ENCODE assay signal across 1 cellular context in the genomic region with DNA sequence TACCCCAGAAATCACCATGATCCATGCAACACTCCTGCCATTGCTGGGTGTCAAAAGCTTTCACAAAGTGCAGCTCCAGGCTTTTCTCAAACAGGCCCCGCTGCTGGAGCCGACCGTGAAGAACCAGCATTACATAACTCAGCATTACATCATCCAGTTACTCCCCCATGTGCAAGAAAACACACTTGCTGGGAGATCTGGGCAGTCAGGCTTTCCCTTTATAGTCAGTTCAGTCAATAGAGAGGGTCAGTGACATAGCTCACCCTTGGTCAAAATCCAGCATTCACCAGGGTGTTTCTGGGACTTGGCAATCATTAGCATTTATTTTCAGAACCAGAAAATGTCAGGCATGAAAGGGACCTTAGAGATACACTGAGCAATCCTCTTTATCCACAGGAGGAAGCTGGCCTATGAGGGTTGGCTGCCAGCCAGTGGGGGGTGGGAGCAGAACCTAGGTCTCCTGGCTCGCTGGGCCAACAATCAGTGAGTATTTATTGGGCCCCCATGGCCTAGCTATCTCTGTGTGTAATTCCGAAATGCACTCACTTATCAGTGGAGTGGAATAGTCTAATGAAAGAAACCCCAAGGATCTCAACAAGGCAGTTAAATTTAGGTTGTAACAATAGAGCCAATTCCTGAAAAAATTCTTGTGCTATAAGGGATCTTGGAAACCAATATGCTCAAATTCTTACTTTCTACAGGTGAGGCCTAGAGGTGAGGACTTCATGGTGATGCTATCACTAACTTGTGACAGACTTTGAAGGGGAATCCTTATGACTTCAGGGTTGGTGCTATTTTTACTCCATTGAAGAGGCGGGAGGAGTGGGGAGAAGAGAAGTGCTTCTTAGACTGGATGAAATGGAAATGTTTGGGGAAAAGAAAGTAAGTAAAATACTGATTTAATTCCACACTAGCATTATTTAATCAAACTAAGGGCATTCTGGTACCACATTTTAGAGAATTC.
A peak's percentile ranks its signal among the peaks of the same experiment; 100 is the strongest.
TF ChIP-seq lines count a peak whose summit lies in the region.

No MANE protein-coding gene starts in this region.

TF ChIP-seq in HEK293, 187 proteins besides CTCF, POLR2A, EP300 and RAD21 (continued from another document):
- TF ChIP-seq PRDM4 (tag by site-specific recombination; IDR thresholded peaks at IDR 0.05): 0 out of 2 replicates have a peak, but pooled peaks have one; percentile 13
- peak; percentile 44; the same call in 1 of the 2 replicates for TF ChIP-seq ZNF423 (tag by site-specific recombination; IDR thresholded peaks at IDR 0.05)
- TF ChIP-seq ZNF48 (tag by site-specific recombination; IDR thresholded peaks at IDR 0.05): no peak
- TF ChIP-seq ZNF16 (tag by site-specific recombination; IDR thresholded peaks at IDR 0.05; ENCODE audit: low read depth): no peak
